ENCODE assay signal across 8 cellular contexts in genomic region chr10:11611248-11612003, GRCh38. TPM values are rescaled to one million over a fixed set of nuclear protein-coding genes. Genes with fewer than 3 reads are reported as not detected.
DNase-seq lines count a peak whose midpoint lies in the region; ATAC-seq, FAIRE-seq and TF ChIP-seq lines count a peak whose summit lies in the region.

Gene USP6NL, minus strand, starts transcription at chr10:11611650. Its CDS starts 14,016 bp downstream, at chr10:11597634.

- peak in 1 of 2 experiments; percentile 36; a peak in 1 of 4 replicates for TF ChIP-seq EP300 in GM12878 (IDR thresholded peaks at IDR 0.05; ENCODE audit: borderline replicate concordance in 1 of 2, control insufficient read depth in 1 of 2, low read depth in 2 of 2, low read length in 2 of 2)

- no peak for TF ChIP-seq CTCF in GM10248 (IDR thresholded peaks at IDR 0.05; ENCODE audit: control extremely low read depth, extremely low read depth, low read depth, missing control alignments)
- TF ChIP-seq CTCF in HEK293 (tag by site-specific recombination; IDR thresholded peaks at IDR 0.05) = no peak
- no peak for TF ChIP-seq CTCF in GM12878 (IDR thresholded peaks at IDR 0.05 in 2 of 3, conservative IDR thresholded peaks at IDR 0.05 in 1 of 3; ENCODE audit: control insufficient read depth in 2 of 3, extremely low read depth in 1 of 3, insufficient read depth in 1 of 3, low read depth in 3 of 3, low read length in 3 of 3)

- H3K4me1 ChIP-seq in HEK293 (ENCODE audit: control insufficient read depth, insufficient read depth, low read length) (peaks cover 8% of the 10 kb centered on the region; the same call in 1 of the 2 replicates), GM12878 (ENCODE audit: control insufficient read depth, insufficient read depth, low read length) (peaks cover 10% of the 10 kb centered on the region)

- ATAC-seq in GM12878 (peak; percentile 54), GM21447 (IDR thresholded peaks at IDR 0.05; ENCODE audit: unreplicated experiment) (no peak)

- in situ Hi-C loops in GM12878 (cut with MboI) = no loop called here

- DNase-seq in GM10248 (ENCODE audit: extremely low spot score) (peak; percentile 83), MV-4-11 (lab: John Stamatoyannopoulos, UW) (peak; percentile 36), T-helper 22 cell (ENCODE audit: low read depth) (peak; percentile 45), GM12878 (ENCODE audit: low read depth, low spot score) (no peak), hippocampal formation (lab: John Stamatoyannopoulos, UW) (peak; percentile 68 to 78), renal cortical epithelial cell (ENCODE audit: low read depth) (peak; percentile 56)

- POLR2A ChIA-PET in GM10248 (lab: Yijun Ruan, JAX) = no interaction called here
- POLR2A ChIA-PET in HEK293 (lab: Yijun Ruan, JAX) = interaction anchor here (0.7 to 0.8 kb wide), 2 partner anchors 9 to 47 kb away, joined by 3 to 5 read pairs; no protein-coding TSS in a partner anchor
- POLR2A ChIA-PET in GM12878 (lab: Charles Lee) = interaction anchor here (0.7 to 4.2 kb wide), 4 partner anchors 20 to 88 kb away, joined by 3 to 12 read pairs (median 3); no protein-coding TSS in a partner anchor

- peak within 1 kb of the TSS; percentile 98 for H3K4me2 ChIP-seq in GM12878 (ENCODE audit: control insufficient read depth, insufficient read depth)

- H2AFZ ChIP-seq in GM12878 (ENCODE audit: control insufficient read depth, low read depth, low read length) = peak within 1 kb of the TSS; percentile 68

- no peaks in the 10 kb centered on the region for H4K20me1 ChIP-seq in GM12878 (ENCODE audit: control insufficient read depth, insufficient read depth)

- no peak for FAIRE-seq in GM12878 (lab: Jason Lieb, UNC)

- no TSS peak for BruUV-seq in GM12878 (replicated peaks; lab: Mats Ljungman, UMichigan)

- H3K27me3 ChIP-seq in GM12878 (replicated peaks in 1 of 2; ENCODE audit: control insufficient read depth in 2 of 2, insufficient read depth in 2 of 2, low read length in 1 of 2) = no peaks in the 10 kb centered on the region

- peak within 1 kb of the TSS; percentile 92 for H3K9ac ChIP-seq in GM12878 (ENCODE audit: control insufficient read depth, insufficient read depth, low read length)

- H3K9me3 ChIP-seq in HEK293 (ENCODE audit: control insufficient read depth, insufficient read depth, low read depth, low read length) (no peaks in the 10 kb centered on the region), GM12878 (replicated peaks; ENCODE audit: control insufficient read depth, insufficient read depth, low read length) (peaks cover 1% of the 10 kb centered on the region; the same call in 1 of the 3 replicates)

- H3K36me3 ChIP-seq in HEK293 (ENCODE audit: control insufficient read depth in 2 of 2, insufficient read depth in 1 of 2, low read length in 2 of 2) (no peaks in the 10 kb centered on the region), GM12878 (ENCODE audit: control insufficient read depth in 2 of 2, insufficient read depth in 2 of 2, low read length in 1 of 2) (no peaks in the 10 kb centered on the region)

- H3K4me3 ChIP-seq in HEK293 (ENCODE audit: low read depth, low read length) (peak within 1 kb of the TSS; percentile 88), GM12878 (peak within 1 kb of the TSS; percentile 98)

- H3K27ac ChIP-seq in HEK293 (ENCODE audit: extremely low read depth, low read depth, low read length) = peak within 1 kb of the TSS; percentile 84
- peak within 1 kb of the TSS; percentile 91 for H3K27ac ChIP-seq in GM12878 (ENCODE audit: control insufficient read depth, insufficient read depth)

- TF ChIP-seq POLR2A in GM12878 (IDR thresholded peaks at IDR 0.05; ENCODE audit: low read depth, low read length) = peak; percentile 74

- SMC1A ChIA-PET in GM12878 (lab: Charles Lee; ENCODE audit: uncharacterized antibody, unreplicated experiment) = interaction anchor here (0.5 to 2.6 kb wide), 10 partner anchors 11 to 116 kb away, joined by 3 to 19 read pairs (median 4); no protein-coding TSS in a partner anchor

- no peak for TF ChIP-seq RAD21 in GM12878 (IDR thresholded peaks at IDR 0.05; ENCODE audit: insufficient read depth, low read depth, low read length)

- H3K79me2 ChIP-seq in GM12878 (ENCODE audit: control insufficient read depth, insufficient read depth, low read length) = peaks cover 50% of the 10 kb centered on the region

- intact Hi-C loops in GM12878 (cut with micrococcal nuclease; ENCODE audit: unreplicated experiment) = no loop called here

- WGBS in GM12878 (ENCODE audit: insufficient coverage, insufficient replicate concordance, low lambda C conversion rate, missing lambda C conversion rate) = 1% methylated on average over 88 of the region's 106 CpGs

- CTCF ChIA-PET in GM10248 (lab: Yijun Ruan, JAX) (interaction anchor here (1.0 to 1.1 kb wide), 2 partner anchors 17 to 113 kb away, joined by 3 to 4 read pairs; no protein-coding TSS in a partner anchor), HEK293 (lab: Yijun Ruan, JAX) (interaction anchor here (0.6 to 0.7 kb wide), 2 partner anchors 7 to 1459 kb away, joined by 3 read pairs; no protein-coding TSS in a partner anchor), GM12878 (lab: Yijun Ruan, JAX) (interaction anchor here (0.6 to 1.6 kb wide), 6 partner anchors 33 to 359 kb away, joined by 3 to 6 read pairs (median 3); no protein-coding TSS in a partner anchor)

- RAD21 ChIA-PET in GM12878 (lab: Charles Lee; ENCODE audit: unreplicated experiment) = interaction anchor here (0.7 to 1.5 kb wide), 5 partner anchors 9 to 88 kb away, joined by 3 to 5 read pairs (median 4); no protein-coding TSS in a partner anchor

TF ChIP-seq in HEK293, 187 proteins besides CTCF, POLR2A, EP300 and RAD21 (continues in another document):
- TF ChIP-seq ZNF692 (tag by site-specific recombination; IDR thresholded peaks at IDR 0.05) = 0 out of 2 replicates have a peak, but pooled peaks have one; percentile 12
- TF ChIP-seq SCRT2 (tag by site-specific recombination; IDR thresholded peaks at IDR 0.05) = no peak
- no peak for TF ChIP-seq ZNF146 (tag by site-specific recombination; IDR thresholded peaks at IDR 0.05)
- TF ChIP-seq ZNF664 (tag by site-specific recombination; IDR thresholded peaks at IDR 0.05) = no peak
- no peak for TF ChIP-seq ZNF785 (tag by site-specific recombination; IDR thresholded peaks at IDR 0.05)
- no peak for TF ChIP-seq ZNF621 (tag by site-specific recombination; IDR thresholded peaks at IDR 0.05)
- no peak for TF ChIP-seq ZNF423 (tag by site-specific recombination; IDR thresholded peaks at IDR 0.05)

TF ChIP-seq in GM12878, 131 proteins besides CTCF, POLR2A, EP300 and RAD21 (continues in another document):
- peak in 1 of 2 experiments; percentile 55; a peak in 1 of 3 replicates for TF ChIP-seq EGR1 (IDR thresholded peaks at IDR 0.05; ENCODE audit: borderline replicate concordance in 1 of 2, low read depth in 2 of 2, low read length in 2 of 2)
- TF ChIP-seq SREBF1 (IDR thresholded peaks at IDR 0.05; ENCODE audit: low read length) = no peak
- TF ChIP-seq SUPT20H (IDR thresholded peaks at IDR 0.05; ENCODE audit: borderline replicate concordance, control insufficient read depth, low read depth, low read length) = no peak
- TF ChIP-seq LARP7 (IDR thresholded peaks at IDR 0.05) = peak; percentile 78
- TF ChIP-seq SMARCA5 (IDR thresholded peaks at IDR 0.05) = 0 out of 2 replicates have a peak, but pooled peaks have one; percentile 20
- no peak for TF ChIP-seq MTA3 (IDR thresholded peaks at IDR 0.05; ENCODE audit: borderline replicate concordance, low read length)
- TF ChIP-seq ZNF622 (IDR thresholded peaks at IDR 0.05) = no peak
- peak; percentile 87 for TF ChIP-seq NKRF (conservative IDR thresholded peaks at IDR 0.05)
- TF ChIP-seq ZNF274 (IDR thresholded peaks at IDR 0.05; ENCODE audit: insufficient read depth, insufficient read length) = no peak
- no peak for TF ChIP-seq CREM (IDR thresholded peaks at IDR 0.05; ENCODE audit: low read depth)

RNA-seq across cellular contexts. Expression of gene USP6NL, which starts in this region (rescaled TPM):
- total RNA-seq in GM12878 (2013; cell fraction: nucleolus; rRNA removed) = 37.0 and 39.1 TPM in 2 replicates
- 25.8 and 32.1 TPM in 2 replicates for total RNA-seq in GM12878 (2014; rRNA removed)
- 21.7 and 22.2 TPM in 2 replicates for total RNA-seq in GM12878 (2014; rRNA removed; fragmentation: Illumina TruSeq; extraction: Trizol)
- total RNA-seq in GM12878 (2021) = 25.0 and 27.7 TPM in 2 replicates
- polyA plus RNA-seq in GM12878 (2011; ENCODE audit: low read depth) = 10.1 TPM
- 12.1 and 13.3 TPM in 2 replicates for polyA plus RNA-seq in GM12878 (2011; rRNA removed)
- polyA plus RNA-seq in GM12878 (2011; cell fraction: cytosol; rRNA removed) = 8.0 and 9.9 TPM in 2 replicates
- 9.6 and 12.0 TPM in 2 replicates for polyA plus RNA-seq in GM12878 (2011; cell fraction: nucleus; rRNA removed)
- polyA plus RNA-seq in GM12878 (2012) = 14.8 and 19.1 TPM in 2 replicates
- 22.5 and 24.0 TPM in 2 replicates for polyA plus RNA-seq in GM12878 (2014; fragmentation: Illumina TruSeq; extraction: Trizol)
- polyA plus RNA-seq in GM12878 (2014; fragmentation: Nextera tagmentation; extraction: Ambion mirVana) = 1 to 10 TPM; 4.0 to 6.5 TPM
- polyA plus RNA-seq in GM12878 (2014; rRNA removed) = 19.2 and 21.5 TPM in 2 replicates
- polyA plus RNA-seq in GM12878 (2016; fragmentation: Nextera tagmentation; extraction: Ambion mirVana) = 10 to 100 TPM; 12.5 to 14.9 TPM
- polyA minus RNA-seq in GM12878 (2011; rRNA and poly(A)+ RNA removed) = 12.3 and 14.9 TPM in 2 replicates
- 4.0 and 5.9 TPM in 2 replicates for polyA minus RNA-seq in GM12878 (2011; cell fraction: cytosol; rRNA and poly(A)+ RNA removed)
- 11.1 and 21.9 TPM in 2 replicates for polyA minus RNA-seq in GM12878 (2011; cell fraction: nucleus; rRNA and poly(A)+ RNA removed)
- 13.7 and 19.4 TPM in 2 replicates for total RNA-seq in renal cortical epithelial cell
